Comparison of ENCODE assay signal across 8 cellular contexts in genomic region chr17:39462644-39463375, GRCh38. TPM values are rescaled to one million over a fixed set of nuclear protein-coding genes. Genes with fewer than 3 reads are reported as not detected.
DNase-seq lines count a peak whose midpoint lies in the region; ATAC-seq and TF ChIP-seq lines count a peak whose summit lies in the region.

No MANE protein-coding gene starts in this region.

- H2AFZ ChIP-seq in DND-41 (ENCODE audit: low read depth, low read length): no peak overlapping the region
- no peak overlapping the region for H2AFZ ChIP-seq in MM.1S (ENCODE audit: low read length)

- H3K9ac ChIP-seq in DND-41 (ENCODE audit: low read depth, low read length) (peak overlapping the region; percentile 86), MM.1S (ENCODE audit: low read length) (peak overlapping the region; percentile 78)

- POLR2A ChIA-PET in MCF 10A (lab: Yijun Ruan, JAX): interaction anchor here (0.7 to 6.8 kb wide), 16 partner anchors 10 to 638 kb away, joined by 3 to 228 read pairs (median 6); partner anchors contain the start of genes FBXL20, MED1, NR1D1 and PGAP3

- peak overlapping the region; percentile 87 for H3K4me2 ChIP-seq in DND-41 (ENCODE audit: insufficient read depth, low read length)
- H3K4me2 ChIP-seq in MM.1S (ENCODE audit: low read depth, low read length): peak overlapping the region; percentile 92

- no TSS peak for BruUV-seq in MCF 10A (replicated peaks; lab: Mats Ljungman, UMichigan)

- H3K4me3 ChIP-seq in DND-41 (ENCODE audit: low read depth in 1 of 2, low read length in 2 of 2): peak overlapping the region; percentile 43 to 67
- H3K4me3 ChIP-seq in MM.1S (ENCODE audit: low read length): peak overlapping the region; percentile 94

- H4K20me1 ChIP-seq in DND-41 (ENCODE audit: insufficient read depth, low read length) (peaks cover 46% of the 10 kb centered on the region), MM.1S (ENCODE audit: insufficient read depth, low read length) (0 out of 2 replicates have a peak, but pooled peaks cover 6% of the 10 kb centered on the region)

- no peak for ATAC-seq in DND-41 (ENCODE audit: insufficient read depth, low read depth)
- peak; percentile 1 for ATAC-seq in left lobe of liver
- ATAC-seq in GM19324 (IDR thresholded peaks at IDR 0.05; ENCODE audit: low FRiP score, unreplicated experiment): no peak
- no peak for ATAC-seq in GM18520 (IDR thresholded peaks at IDR 0.05; ENCODE audit: unreplicated experiment)

- H3K4me1 ChIP-seq in DND-41 (ENCODE audit: insufficient read depth, low read length): peaks cover 54% of the 10 kb centered on the region
- H3K4me1 ChIP-seq in MM.1S (ENCODE audit: low read length): no peaks in the 10 kb centered on the region

- H3K9me3 ChIP-seq in DND-41 (ENCODE audit: insufficient read depth, low read length, severe bottlenecking) (no peaks in the 10 kb centered on the region), MM.1S (replicated peaks; ENCODE audit: insufficient read depth, low read length) (no peaks in the 10 kb centered on the region)

- H3K36me3 Mint-ChIP-seq in MCF 10A (ENCODE audit: insufficient read depth, unreplicated experiment): peaks cover 46% of the 10 kb centered on the region

- peaks cover 6% of the 10 kb centered on the region for H3K4me1 Mint-ChIP-seq in MCF 10A (ENCODE audit: insufficient read depth, unreplicated experiment)

- CTCF ChIA-PET in MCF 10A (lab: Yijun Ruan, JAX): interaction anchor here (0.6 to 1.5 kb wide), 6 partner anchors 12 to 159 kb away, joined by 3 to 7 read pairs (median 3); partner anchors contain the start of gene MED1

- H3K36me3 ChIP-seq in DND-41 (ENCODE audit: insufficient read depth, low read length): peaks cover 23% of the 10 kb centered on the region
- no peaks in the 10 kb centered on the region for H3K36me3 ChIP-seq in MM.1S (replicated peaks; ENCODE audit: insufficient read depth, low read length)

- H3K27ac Mint-ChIP-seq in MCF 10A (ENCODE audit: low read depth, unreplicated experiment): peak overlapping the region; percentile 98

- peaks cover 4% of the 10 kb centered on the region for H3F3A ChIP-seq in MM.1S (ENCODE audit: insufficient read depth, low read length)

- H3K27ac ChIP-seq in DND-41 (ENCODE audit: low read length): peak overlapping the region; percentile 87
- H3K27ac ChIP-seq in MM.1S (ENCODE audit: low read length): peak overlapping the region; percentile 26; the same call in 1 of the 2 replicates
- peak overlapping the region; percentile 56 for H3K27ac ChIP-seq in substantia nigra (ENCODE audit: low read depth, low read length, poor library complexity, severe bottlenecking)

- peak overlapping the region; percentile 89 for H3K4me3 Mint-ChIP-seq in MCF 10A (ENCODE audit: unreplicated experiment)

- H3K27me3 ChIP-seq in DND-41 (ENCODE audit: insufficient read depth, low read length, poor library complexity) (no peaks in the 10 kb centered on the region), MM.1S (replicated peaks; ENCODE audit: insufficient read depth, low read length) (no peaks in the 10 kb centered on the region)

- DNase-seq in DND-41: no peak
- DNase-seq in MM.1S: peak; percentile 10
- DNase-seq in MCF 10A (ENCODE audit: unreplicated experiment): peak; percentile 17
- peak; percentile 47 for DNase-seq in left lobe of liver (ENCODE audit: low spot score)
- peak in 4 of 49 donors; percentile 4 to 23 (median 8) for DNase-seq in substantia nigra (lab: John Stamatoyannopoulos, UW)
- no peak for DNase-seq in dedifferentiated amniotic fluid mesenchymal stem cell (ENCODE audit: extremely low spot score)

- H3K9me3 Mint-ChIP-seq in MCF 10A (ENCODE audit: unreplicated experiment): peaks cover 7% of the 10 kb centered on the region

- TF ChIP-seq CTCF in DND-41 (IDR thresholded peaks at IDR 0.05; ENCODE audit: borderline replicate concordance, extremely low read depth, low read length, poor library complexity, severe bottlenecking) (no peak), MM.1S (IDR thresholded peaks at IDR 0.05; ENCODE audit: low read length) (no peak), MCF 10A (IDR thresholded peaks at IDR 0.05; ENCODE audit: unreplicated experiment) (no peak)

- intact Hi-C loops in MCF 10A (cut with micrococcal nuclease): no loop called here

- H3K79me2 ChIP-seq in DND-41 (ENCODE audit: insufficient read depth, low read length) (peaks cover 65% of the 10 kb centered on the region), MM.1S (ENCODE audit: low read length) (peaks cover 62% of the 10 kb centered on the region)

- H3K9me2 ChIP-seq in MM.1S (replicated peaks; ENCODE audit: insufficient read depth, low read length): no peaks in the 10 kb centered on the region

- no peaks in the 10 kb centered on the region for H3K27me3 Mint-ChIP-seq in MCF 10A (ENCODE audit: insufficient read depth, unreplicated experiment)

RNA-seq across cellular contexts. Expression of gene CDK12, which starts 1.5 kb away (rescaled TPM):
- total RNA-seq in MCF 10A (2022): 71.1 and 71.3 TPM in 2 replicates
- 27.0 TPM for total RNA-seq in left lobe of liver

RNA-seq across cellular contexts. Expression of gene MED1, which starts 11.7 kb away (rescaled TPM):
- total RNA-seq in MCF 10A (2022) (59.0 TPM in 2 replicates), left lobe of liver (10.3 TPM)

Comparison
In these comparisons a context has a peak if more than half of its experiments do, and no peak if none do; other contexts are left out.
1. DNase-seq: peak in MM.1S (single experiment), MCF 10A (single experiment) and left lobe of liver (single experiment); none in DND-41 (single experiment) and dedifferentiated amniotic fluid mesenchymal stem cell (single experiment).
2. H3K27ac ChIP-seq: peak in every context shown above with its lines; median percentile 87 in DND-41; 56 in substantia nigra; 26 in MM.1S.